In the genomic region with DNA sequence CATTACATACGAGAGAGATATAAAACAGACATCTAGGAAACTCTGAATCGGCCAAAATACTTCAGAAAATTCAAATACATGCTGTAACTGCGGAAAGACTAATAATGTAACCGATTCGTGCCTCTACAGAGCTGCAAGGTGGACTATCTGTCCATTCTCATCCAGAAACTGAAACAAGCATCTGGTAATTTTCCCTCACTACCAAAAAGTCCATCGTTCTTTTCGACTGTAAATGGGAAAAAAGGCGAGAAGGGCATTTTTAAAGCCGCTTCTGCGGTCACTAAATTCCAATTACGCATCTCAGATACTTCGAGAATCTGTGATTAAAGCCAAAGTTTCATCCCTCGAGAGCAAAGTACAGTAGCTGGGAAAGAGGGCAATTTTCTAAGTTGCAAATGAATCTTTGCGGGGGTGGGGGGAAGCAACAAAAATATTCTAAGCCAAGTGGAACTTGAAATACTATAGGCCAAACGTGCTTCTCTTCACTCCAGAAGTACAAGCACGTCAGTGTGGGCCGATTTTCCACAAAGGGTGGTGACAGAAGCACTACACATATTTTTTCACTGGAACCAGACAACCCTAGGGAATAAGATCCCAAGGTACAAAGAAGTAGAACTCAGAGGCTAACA, we compare ENCODE assay signal across 8 cellular contexts. TPM values are rescaled to one million over a fixed set of nuclear protein-coding genes. Genes with fewer than 3 reads are reported as not detected.
A peak's percentile ranks its signal among the peaks of the same experiment; 100 is the strongest.
DNase-seq lines count a peak whose midpoint lies in the region; ATAC-seq, FAIRE-seq and TF ChIP-seq lines count a peak whose summit lies in the region.

No MANE protein-coding gene starts in this region.

- WGBS in A549 (ENCODE audit: missing lambda C conversion rate) = 2% methylated on average over 17 of the region's 17 CpGs

- peaks cover 0 to 4% (median 0%) of the 10 kb centered on the region in 5 experiments for H3K9me3 Mint-ChIP-seq in brain

- no peaks in the 10 kb centered on the region for H3K9me3 ChIP-seq in A549
- no peaks in the 10 kb centered on the region for H3K9me3 ChIP-seq in HEK293 (ENCODE audit: control insufficient read depth, insufficient read depth, low read depth, low read length)
- no peaks in the 10 kb centered on the region for H3K9me3 ChIP-seq in mononuclear cell (ENCODE audit: low read depth, low read length)

- TF ChIP-seq RAD21 in A549 (conservative IDR thresholded peaks at IDR 0.05 in 1 of 2, IDR thresholded peaks at IDR 0.05 in 1 of 2) = no peak

- peaks cover 30% of the 10 kb centered on the region for H3K4me1 ChIP-seq in A549
- peaks cover 9% of the 10 kb centered on the region for H3K4me1 ChIP-seq in HEK293 (ENCODE audit: control insufficient read depth, insufficient read depth, low read length)
- H3K4me1 ChIP-seq in mononuclear cell (ENCODE audit: insufficient read depth, low read length) = peaks cover 42% of the 10 kb centered on the region

- peak overlapping the region; percentile 89 for H3K4me2 ChIP-seq in A549

- H3K4me3 ChIP-seq in A549 (peak overlapping the region; percentile 96), HEK293 (ENCODE audit: low read depth, low read length) (peak overlapping the region; percentile 92), mononuclear cell (ENCODE audit: low read length) (peak overlapping the region; percentile 96)

- POLR2A ChIA-PET in A549 (lab: Yijun Ruan, JAX) = interaction anchor here (1.6 to 2.0 kb wide), 3 partner anchors 10 to 34 kb away, joined by 9 to 24 read pairs (median 14); partner anchors contain the start of gene NPM3
- POLR2A ChIA-PET in HEK293 (lab: Yijun Ruan, JAX) = interaction anchor here (0.6 to 2.5 kb wide), 7 partner anchors 22 to 240 kb away, joined by 3 to 24 read pairs (median 4); partner anchors contain the start of genes DPCD and POLL

- H3K27ac Mint-ChIP-seq in brain = peak overlapping the region; percentile 74 to 100 (median 98)

- no peak for TF ChIP-seq POLR2A in A549 (IDR thresholded peaks at IDR 0.05; ENCODE audit: low read length)

- peaks cover 62% of the 10 kb centered on the region for H3K4me1 Mint-ChIP-seq in brain

- no peak for TF ChIP-seq CTCF in A549 (IDR thresholded peaks at IDR 0.05)
- no peak for TF ChIP-seq CTCF in HEK293 (tag by site-specific recombination; IDR thresholded peaks at IDR 0.05)
- no peak for TF ChIP-seq CTCF in brain (conservative IDR thresholded peaks at IDR 0.05)

- no peaks in the 10 kb centered on the region for H3K27me3 ChIP-seq in mononuclear cell (ENCODE audit: insufficient read depth, low read length)

- peaks cover 34% of the 10 kb centered on the region for H3K36me3 Mint-ChIP-seq in brain

- ATAC-seq in A549 = no peak
- ATAC-seq in HG03159 (IDR thresholded peaks at IDR 0.05; ENCODE audit: unreplicated experiment) = no peak

- peak overlapping the region; percentile 95 to 97 (median 95) for H3K4me3 Mint-ChIP-seq in brain

- TF ChIP-seq EP300 in A549 (IDR thresholded peaks at IDR 0.05) = no peak

- peaks cover 27% of the 10 kb centered on the region for H3K27me3 Mint-ChIP-seq in brain

- FAIRE-seq in A549 (lab: Jason Lieb, UNC) = no peak

- H3K27ac ChIP-seq in A549 (peak overlapping the region; percentile 95 to 97), HEK293 (ENCODE audit: extremely low read depth, low read depth, low read length) (peak overlapping the region; percentile 90)

- DNase-seq in A549 (ENCODE audit: low read depth in 1 of 2, low spot score in 1 of 2) (no peak), NCI-H1417 treated with DMSO at 0.1 percent for 48 hours (lab: John Stamatoyannopoulos, UW) (no peak), NCI-H2227 (lab: John Stamatoyannopoulos, UW; ENCODE audit: unreplicated experiment) (no peak), NCI-H2171 (lab: John Stamatoyannopoulos, UW) (no peak)

- peaks cover 3 to 12% of the 10 kb centered on the region in 2 experiments; a peak in 2 of 3 replicates for H3K36me3 ChIP-seq in HEK293 (ENCODE audit: control insufficient read depth in 2 of 2, insufficient read depth in 1 of 2, low read length in 2 of 2)

- CTCF ChIA-PET in A549 (lab: Yijun Ruan, JAX) = interaction anchor here (1.0 to 2.2 kb wide), 5 partner anchors 10 to 193 kb away, joined by 3 to 9 read pairs (median 5); no protein-coding TSS in a partner anchor
- CTCF ChIA-PET in HEK293 (lab: Yijun Ruan, JAX) = interaction anchor here (0.6 to 1.7 kb wide), 4 partner anchors 19 to 543 kb away, joined by 3 to 10 read pairs (median 4); no protein-coding TSS in a partner anchor

TF ChIP-seq in A549, 52 proteins besides CTCF, POLR2A, EP300 and RAD21 (continues in another document):
- TF ChIP-seq CBX2 (IDR thresholded peaks at IDR 0.05; ENCODE audit: borderline replicate concordance, low read depth) (no peak), TP53 (CRISPR knock-in tag; IDR thresholded peaks at IDR 0.05) (no peak), PHF8 (IDR thresholded peaks at IDR 0.05; ENCODE audit: borderline replicate concordance, low read depth) (no peak), BCL3 (IDR thresholded peaks at IDR 0.05) (no peak), SREBF2 (IDR thresholded peaks at IDR 0.05) (no peak), HDAC2 (IDR thresholded peaks at IDR 0.05) (no peak), ESRRA (IDR thresholded peaks at IDR 0.05; ENCODE audit: borderline replicate concordance, low read length) (no peak), ZSCAN20 (CRISPR knock-in tag; IDR thresholded peaks at IDR 0.05) (no peak), HOXB5 (CRISPR knock-in tag; IDR thresholded peaks at IDR 0.05) (no peak), RCOR1 (IDR thresholded peaks at IDR 0.05; ENCODE audit: low read depth, low read length) (no peak)

TF ChIP-seq in HEK293, 187 proteins besides CTCF, POLR2A, EP300 and RAD21 (continues in another document):
- TF ChIP-seq ZNF394 (tag by site-specific recombination; IDR thresholded peaks at IDR 0.05; ENCODE audit: borderline replicate concordance) (no peak), ZNF791 (tag by site-specific recombination; IDR thresholded peaks at IDR 0.05) (no peak), ZSCAN16 (tag by site-specific recombination; IDR thresholded peaks at IDR 0.05) (peak; percentile 99; the same call in 1 of the 2 replicates), ZNF169 (tag by site-specific recombination; IDR thresholded peaks at IDR 0.05) (no peak), ZNF175 (tag by site-specific recombination; IDR thresholded peaks at IDR 0.05) (no peak), ZNF600 (tag by site-specific recombination; IDR thresholded peaks at IDR 0.05) (no peak), ZNF16 (tag by site-specific recombination; IDR thresholded peaks at IDR 0.05; ENCODE audit: low read depth) (no peak), ZNF174 (tag by site-specific recombination; IDR thresholded peaks at IDR 0.05) (no peak), ZNF473 (tag by site-specific recombination; IDR thresholded peaks at IDR 0.05) (no peak)
- TF ChIP-seq, protein P1, sequence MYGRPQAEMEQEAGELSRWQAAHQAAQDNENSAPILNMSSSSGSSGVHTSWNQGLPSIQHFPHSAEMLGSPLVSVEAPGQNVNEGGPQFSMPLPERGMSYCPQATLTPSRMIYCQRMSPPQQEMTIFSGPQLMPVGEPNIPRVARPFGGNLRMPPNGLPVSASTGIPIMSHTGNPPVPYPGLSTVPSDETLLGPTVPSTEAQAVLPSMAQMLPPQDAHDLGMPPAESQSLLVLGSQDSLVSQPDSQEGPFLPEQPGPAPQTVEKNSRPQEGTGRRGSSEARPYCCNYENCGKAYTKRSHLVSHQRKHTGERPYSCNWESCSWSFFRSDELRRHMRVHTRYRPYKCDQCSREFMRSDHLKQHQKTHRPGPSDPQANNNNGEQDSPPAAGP (tag by site-specific recombination; IDR thresholded peaks at IDR 0.05) = 0 out of 2 replicates have a peak, but pooled peaks have one; percentile 5

RNA-seq across cellular contexts. Expression of gene OGA, which starts 1.2 kb away (rescaled TPM):
- 79.1 and 84.5 TPM in 2 replicates for polyA plus RNA-seq in A549 (2011; rRNA removed)
- 13.2 and 13.9 TPM in 2 replicates for polyA plus RNA-seq in A549 (2012; cell fraction: cytosol; rRNA removed)
- polyA plus RNA-seq in A549 (2012; cell fraction: nucleus; rRNA removed) = 21.1 and 34.5 TPM in 2 replicates
- 40.3 to 50.7 TPM (median 46.5 TPM) in 3 replicates for polyA plus RNA-seq in A549 (2017; fragmentation: RNase III; extraction: RNeasy Plus Mini Kit Qiagen cat#74134 plus additional on column Dnase treatment)
- polyA minus RNA-seq in A549 (2011; rRNA and poly(A)+ RNA removed) = 22.5 and 23.8 TPM in 2 replicates
- polyA plus RNA-seq in brain (ENCODE audit: insufficient read depth, low read depth, low replicate concordance) = 29.0 TPM
- total RNA-seq in mononuclear cell = 346 TPM

RNA-seq across cellular contexts. Expression of gene KCNIP2, which starts 26.6 kb away (rescaled TPM):
- polyA plus RNA-seq in A549 (2011; rRNA removed) = 0.88 and 1.3 TPM in 2 replicates
- polyA plus RNA-seq in A549 (2012; cell fraction: cytosol; rRNA removed) = 0.35 and 0.46 TPM in 2 replicates
- polyA plus RNA-seq in A549 (2012; cell fraction: nucleus; rRNA removed) = 2.2 and 3.2 TPM in 2 replicates
- 1.1 to 1.7 TPM (median 1.3 TPM) in 3 replicates for polyA plus RNA-seq in A549 (2017; fragmentation: RNase III; extraction: RNeasy Plus Mini Kit Qiagen cat#74134 plus additional on column Dnase treatment)
- polyA minus RNA-seq in A549 (2011; rRNA and poly(A)+ RNA removed) = 1.6 and 3.1 TPM in 2 replicates
- 14.2 TPM for polyA plus RNA-seq in brain (ENCODE audit: insufficient read depth, low read depth, low replicate concordance)
- total RNA-seq in mononuclear cell = 4.1 TPM

RNA-seq across cellular contexts. Expression of gene NPM3, which starts 33.8 kb away (rescaled TPM):
- polyA plus RNA-seq in A549 (2011; rRNA removed) (41.5 and 45.0 TPM in 2 replicates), A549 (2017; fragmentation: RNase III; extraction: RNeasy Plus Mini Kit Qiagen cat#74134 plus additional on column Dnase treatment) (96.3 to 101 TPM (median 99.1 TPM) in 3 replicates), brain (ENCODE audit: insufficient read depth, low read depth, low replicate concordance) (25.6 TPM)
- 160 and 182 TPM in 2 replicates for polyA plus RNA-seq in A549 (2012; cell fraction: cytosol; rRNA removed)
- polyA plus RNA-seq in A549 (2012; cell fraction: nucleus; rRNA removed) = 131 and 168 TPM in 2 replicates
- 55.0 and 61.2 TPM in 2 replicates for polyA minus RNA-seq in A549 (2011; rRNA and poly(A)+ RNA removed)
- 28.5 TPM for total RNA-seq in mononuclear cell

RNA-seq across cellular contexts. Expression of gene FGF8, which starts 41.1 kb away (rescaled TPM):
- 0.12 TPM in 1 of 2 replicates, not detected in the other for polyA plus RNA-seq in A549 (2011; rRNA removed)
- 0.08 and 0.16 TPM in 2 replicates for polyA plus RNA-seq in A549 (2012; cell fraction: cytosol; rRNA removed)
- polyA plus RNA-seq in A549 (2012; cell fraction: nucleus; rRNA removed) = 0.67 and 0.77 TPM in 2 replicates
- polyA plus RNA-seq in A549 (2017; fragmentation: RNase III; extraction: RNeasy Plus Mini Kit Qiagen cat#74134 plus additional on column Dnase treatment) = not detected in 3 replicates
- polyA minus RNA-seq in A549 (2011; rRNA and poly(A)+ RNA removed) = not detected in 2 replicates
- polyA plus RNA-seq in brain (ENCODE audit: insufficient read depth, low read depth, low replicate concordance) = not detected
- not detected for total RNA-seq in mononuclear cell
